1 cellular context compared by ENCODE assay signal in the genomic region with DNA sequence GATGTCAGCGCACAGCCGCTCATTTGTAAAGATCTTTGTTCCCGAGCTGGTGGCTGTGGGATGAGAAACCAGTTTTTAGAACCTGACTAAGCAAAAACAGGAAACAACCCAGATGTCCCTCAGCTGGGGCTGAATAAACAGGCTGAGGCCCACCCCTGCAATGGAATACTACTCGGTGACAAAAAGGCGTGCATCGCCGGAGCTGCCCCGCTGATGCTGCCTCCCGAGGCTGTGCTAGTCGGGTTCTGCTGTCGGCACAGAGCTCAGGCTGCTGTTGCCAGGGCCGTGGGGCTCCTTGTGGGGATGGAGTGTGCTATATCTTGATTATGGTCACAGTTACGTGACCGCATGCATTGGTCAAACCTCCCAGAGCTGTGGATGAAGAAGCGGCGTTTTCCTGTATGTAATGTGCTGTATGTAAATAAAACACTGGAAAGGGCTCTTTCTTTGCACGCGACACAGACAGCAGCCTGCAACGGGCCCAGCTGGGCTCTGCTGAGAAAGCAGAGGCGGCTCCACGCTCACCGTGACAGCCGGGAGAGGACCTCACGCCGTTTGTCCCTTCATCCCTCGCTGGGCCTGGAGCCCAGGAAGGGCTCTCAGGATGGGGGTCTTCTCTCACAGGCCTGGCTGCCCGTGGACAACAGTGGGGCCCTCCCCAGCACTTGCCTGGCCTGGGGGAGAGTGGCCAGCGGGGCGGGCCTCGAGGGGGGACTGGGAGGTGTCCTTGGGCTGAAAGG.
TF ChIP-seq lines count a peak whose summit lies in the region.

No MANE protein-coding gene starts in this region.

TF ChIP-seq in HepG2, 621 proteins besides CTCF, POLR2A, EP300 and RAD21 (continued from another document and continues in another):
- TF ChIP-seq, protein P1, sequence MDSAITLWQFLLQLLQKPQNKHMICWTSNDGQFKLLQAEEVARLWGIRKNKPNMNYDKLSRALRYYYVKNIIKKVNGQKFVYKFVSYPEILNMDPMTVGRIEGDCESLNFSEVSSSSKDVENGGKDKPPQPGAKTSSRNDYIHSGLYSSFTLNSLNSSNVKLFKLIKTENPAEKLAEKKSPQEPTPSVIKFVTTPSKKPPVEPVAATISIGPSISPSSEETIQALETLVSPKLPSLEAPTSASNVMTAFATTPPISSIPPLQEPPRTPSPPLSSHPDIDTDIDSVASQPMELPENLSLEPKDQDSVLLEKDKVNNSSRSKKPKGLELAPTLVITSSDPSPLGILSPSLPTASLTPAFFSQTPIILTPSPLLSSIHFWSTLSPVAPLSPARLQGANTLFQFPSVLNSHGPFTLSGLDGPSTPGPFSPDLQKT (CRISPR knock-in tag; IDR thresholded peaks at IDR 0.05; ENCODE audit: borderline replicate concordance): no peak
- TF ChIP-seq FOSL2 (CRISPR knock-in tag; IDR thresholded peaks at IDR 0.05): peak; percentile 18; the same call in 1 of the 2 replicates
- TF ChIP-seq ZNF367 (CRISPR knock-in tag; IDR thresholded peaks at IDR 0.05; ENCODE audit: borderline replicate concordance): no peak
- TF ChIP-seq, protein P2, sequence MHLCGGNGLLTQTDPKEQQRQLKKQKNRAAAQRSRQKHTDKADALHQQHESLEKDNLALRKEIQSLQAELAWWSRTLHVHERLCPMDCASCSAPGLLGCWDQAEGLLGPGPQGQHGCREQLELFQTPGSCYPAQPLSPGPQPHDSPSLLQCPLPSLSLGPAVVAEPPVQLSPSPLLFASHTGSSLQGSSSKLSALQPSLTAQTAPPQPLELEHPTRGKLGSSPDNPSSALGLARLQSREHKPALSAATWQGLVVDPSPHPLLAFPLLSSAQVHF (CRISPR knock-in tag; IDR thresholded peaks at IDR 0.05): no peak
- no peak for TF ChIP-seq ZNF883 (CRISPR knock-in tag; IDR thresholded peaks at IDR 0.05; ENCODE audit: not compliant biosample characterization)
- no peak for TF ChIP-seq ZNF713 (CRISPR knock-in tag; IDR thresholded peaks at IDR 0.05)
- no peak for TF ChIP-seq ZNF251 (CRISPR knock-in tag; IDR thresholded peaks at IDR 0.05)
- TF ChIP-seq, protein P3, sequence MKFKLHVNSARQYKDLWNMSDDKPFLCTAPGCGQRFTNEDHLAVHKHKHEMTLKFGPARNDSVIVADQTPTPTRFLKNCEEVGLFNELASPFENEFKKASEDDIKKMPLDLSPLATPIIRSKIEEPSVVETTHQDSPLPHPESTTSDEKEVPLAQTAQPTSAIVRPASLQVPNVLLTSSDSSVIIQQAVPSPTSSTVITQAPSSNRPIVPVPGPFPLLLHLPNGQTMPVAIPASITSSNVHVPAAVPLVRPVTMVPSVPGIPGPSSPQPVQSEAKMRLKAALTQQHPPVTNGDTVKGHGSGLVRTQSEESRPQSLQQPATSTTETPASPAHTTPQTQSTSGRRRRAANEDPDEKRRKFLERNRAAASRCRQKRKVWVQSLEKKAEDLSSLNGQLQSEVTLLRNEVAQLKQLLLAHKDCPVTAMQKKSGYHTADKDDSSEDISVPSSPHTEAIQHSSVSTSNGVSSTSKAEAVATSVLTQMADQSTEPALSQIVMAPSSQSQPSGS (CRISPR knock-in tag; IDR thresholded peaks at IDR 0.05): no peak
- TF ChIP-seq ZBTB20 (CRISPR knock-in tag; IDR thresholded peaks at IDR 0.05; ENCODE audit: borderline replicate concordance, low read depth): no peak
- no peak; the same call in 1 of the 2 replicates for TF ChIP-seq HDAC2 (CRISPR knock-in tag; IDR thresholded peaks at IDR 0.05)
- TF ChIP-seq ZNF256 (CRISPR knock-in tag; conservative IDR thresholded peaks at IDR 0.05): no peak
- TF ChIP-seq ZNF747 (CRISPR knock-in tag; IDR thresholded peaks at IDR 0.05; ENCODE audit: borderline replicate concordance): no peak
- TF ChIP-seq NR2F6 (IDR thresholded peaks at IDR 0.05): no peak
- TF ChIP-seq NR2F6 (CRISPR knock-in tag; IDR thresholded peaks at IDR 0.05): peak; percentile 37; the same call in 1 of the 2 replicates
- TF ChIP-seq, protein P4, sequence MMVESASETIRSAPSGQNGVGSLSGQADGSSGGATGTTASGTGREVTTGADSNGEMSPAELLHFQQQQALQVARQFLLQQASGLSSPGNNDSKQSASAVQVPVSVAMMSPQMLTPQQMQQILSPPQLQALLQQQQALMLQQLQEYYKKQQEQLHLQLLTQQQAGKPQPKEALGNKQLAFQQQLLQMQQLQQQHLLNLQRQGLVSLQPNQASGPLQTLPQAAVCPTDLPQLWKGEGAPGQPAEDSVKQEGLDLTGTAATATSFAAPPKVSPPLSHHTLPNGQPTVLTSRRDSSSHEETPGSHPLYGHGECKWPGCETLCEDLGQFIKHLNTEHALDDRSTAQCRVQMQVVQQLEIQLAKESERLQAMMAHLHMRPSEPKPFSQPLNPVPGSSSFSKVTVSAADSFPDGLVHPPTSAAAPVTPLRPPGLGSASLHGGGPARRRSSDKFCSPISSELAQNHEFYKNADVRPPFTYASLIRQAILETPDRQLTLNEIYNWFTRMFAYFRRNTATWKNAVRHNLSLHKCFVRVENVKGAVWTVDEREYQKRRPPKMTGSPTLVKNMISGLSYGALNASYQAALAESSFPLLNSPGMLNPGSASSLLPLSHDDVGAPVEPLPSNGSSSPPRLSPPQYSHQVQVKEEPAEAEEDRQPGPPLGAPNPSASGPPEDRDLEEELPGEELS (CRISPR knock-in tag; IDR thresholded peaks at IDR 0.05): peak; percentile 74
- 0 out of 2 replicates have a peak, but pooled peaks have one; percentile 10 for TF ChIP-seq NFKB2 (CRISPR knock-in tag; IDR thresholded peaks at IDR 0.05; ENCODE audit: borderline replicate concordance)
- TF ChIP-seq MAFG (CRISPR knock-in tag; IDR thresholded peaks at IDR 0.05): peak; percentile 76
- TF ChIP-seq SUZ12 (IDR thresholded peaks at IDR 0.05; ENCODE audit: low read depth, low read length): no peak
- no peak for TF ChIP-seq ATF7 (IDR thresholded peaks at IDR 0.05)
- TF ChIP-seq ATF7 (CRISPR knock-in tag; IDR thresholded peaks at IDR 0.05): no peak
- no peak for TF ChIP-seq HNF4A (CRISPR knock-in tag; IDR thresholded peaks at IDR 0.05)
- no peak for TF ChIP-seq PHF8 (CRISPR knock-in tag; IDR thresholded peaks at IDR 0.05)
- no peak for TF ChIP-seq ZNF121 (CRISPR knock-in tag; IDR thresholded peaks at IDR 0.05)
- TF ChIP-seq, protein P5, sequence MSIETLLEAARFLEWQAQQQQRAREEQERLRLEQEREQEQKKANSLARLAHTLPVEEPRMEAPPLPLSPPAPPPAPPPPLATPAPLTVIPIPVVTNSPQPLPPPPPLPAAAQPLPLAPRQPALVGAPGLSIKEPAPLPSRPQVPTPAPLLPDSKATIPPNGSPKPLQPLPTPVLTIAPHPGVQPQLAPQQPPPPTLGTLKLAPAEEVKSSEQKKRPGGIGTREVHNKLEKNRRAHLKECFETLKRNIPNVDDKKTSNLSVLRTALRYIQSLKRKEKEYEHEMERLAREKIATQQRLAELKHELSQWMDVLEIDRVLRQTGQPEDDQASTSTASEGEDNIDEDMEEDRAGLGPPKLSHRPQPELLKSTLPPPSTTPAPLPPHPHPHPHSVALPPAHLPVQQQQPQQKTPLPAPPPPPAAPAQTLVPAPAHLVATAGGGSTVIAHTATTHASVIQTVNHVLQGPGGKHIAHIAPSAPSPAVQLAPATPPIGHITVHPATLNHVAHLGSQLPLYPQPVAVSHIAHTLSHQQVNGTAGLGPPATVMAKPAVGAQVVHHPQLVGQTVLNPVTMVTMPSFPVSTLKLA (IDR thresholded peaks at IDR 0.05): no peak
- 0 out of 2 replicates have a peak, but pooled peaks have one; percentile 11 for TF ChIP-seq ZKSCAN8 (CRISPR knock-in tag; IDR thresholded peaks at IDR 0.05; ENCODE audit: borderline replicate concordance)
- TF ChIP-seq, protein P6, sequence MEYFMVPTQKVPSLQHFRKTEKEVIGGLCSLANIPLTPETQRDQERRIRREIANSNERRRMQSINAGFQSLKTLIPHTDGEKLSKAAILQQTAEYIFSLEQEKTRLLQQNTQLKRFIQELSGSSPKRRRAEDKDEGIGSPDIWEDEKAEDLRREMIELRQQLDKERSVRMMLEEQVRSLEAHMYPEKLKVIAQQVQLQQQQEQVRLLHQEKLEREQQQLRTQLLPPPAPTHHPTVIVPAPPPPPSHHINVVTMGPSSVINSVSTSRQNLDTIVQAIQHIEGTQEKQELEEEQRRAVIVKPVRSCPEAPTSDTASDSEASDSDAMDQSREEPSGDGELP (IDR thresholded peaks at IDR 0.05; ENCODE audit: borderline replicate concordance, low read depth): peak; percentile 96
- no peak; the same call in 1 of the 2 replicates for TF ChIP-seq ZNF451 (CRISPR knock-in tag; IDR thresholded peaks at IDR 0.05)
- 0 out of 2 replicates have a peak, but pooled peaks have one; percentile 12 for TF ChIP-seq DMAP1 (CRISPR knock-in tag; IDR thresholded peaks at IDR 0.05)
- TF ChIP-seq GTF3A (CRISPR knock-in tag; conservative IDR thresholded peaks at IDR 0.05): no peak
- TF ChIP-seq SP1 (IDR thresholded peaks at IDR 0.05): no peak
- no peak for TF ChIP-seq SP1 (CRISPR knock-in tag; IDR thresholded peaks at IDR 0.05)
- TF ChIP-seq ERF (CRISPR knock-in tag; IDR thresholded peaks at IDR 0.05): no peak
- TF ChIP-seq NCOA5 (CRISPR knock-in tag; IDR thresholded peaks at IDR 0.05): no peak
- 0 out of 2 replicates have a peak, but pooled peaks have one; percentile 9 for TF ChIP-seq HDAC1 (CRISPR knock-in tag; IDR thresholded peaks at IDR 0.05)
- no peak for TF ChIP-seq ZNF431 (CRISPR knock-in tag; IDR thresholded peaks at IDR 0.05; ENCODE audit: borderline replicate concordance, low read depth)
- TF ChIP-seq, protein P7, sequence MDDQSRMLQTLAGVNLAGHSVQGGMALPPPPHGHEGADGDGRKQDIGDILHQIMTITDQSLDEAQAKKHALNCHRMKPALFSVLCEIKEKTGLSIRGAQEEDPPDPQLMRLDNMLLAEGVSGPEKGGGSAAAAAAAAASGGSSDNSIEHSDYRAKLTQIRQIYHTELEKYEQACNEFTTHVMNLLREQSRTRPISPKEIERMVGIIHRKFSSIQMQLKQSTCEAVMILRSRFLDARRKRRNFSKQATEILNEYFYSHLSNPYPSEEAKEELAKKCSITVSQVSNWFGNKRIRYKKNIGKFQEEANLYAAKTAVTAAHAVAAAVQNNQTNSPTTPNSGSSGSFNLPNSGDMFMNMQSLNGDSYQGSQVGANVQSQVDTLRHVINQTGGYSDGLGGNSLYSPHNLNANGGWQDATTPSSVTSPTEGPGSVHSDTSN (CRISPR knock-in tag; IDR thresholded peaks at IDR 0.05; ENCODE audit: borderline replicate concordance): no peak
- no peak for TF ChIP-seq ZNF501 (CRISPR knock-in tag; IDR thresholded peaks at IDR 0.05)
- TF ChIP-seq SNRNP70 (IDR thresholded peaks at IDR 0.05; ENCODE audit: low read depth, low read length): no peak
- no peak for TF ChIP-seq BRCA1 (CRISPR knock-in tag; IDR thresholded peaks at IDR 0.05)
- TF ChIP-seq, protein P8, sequence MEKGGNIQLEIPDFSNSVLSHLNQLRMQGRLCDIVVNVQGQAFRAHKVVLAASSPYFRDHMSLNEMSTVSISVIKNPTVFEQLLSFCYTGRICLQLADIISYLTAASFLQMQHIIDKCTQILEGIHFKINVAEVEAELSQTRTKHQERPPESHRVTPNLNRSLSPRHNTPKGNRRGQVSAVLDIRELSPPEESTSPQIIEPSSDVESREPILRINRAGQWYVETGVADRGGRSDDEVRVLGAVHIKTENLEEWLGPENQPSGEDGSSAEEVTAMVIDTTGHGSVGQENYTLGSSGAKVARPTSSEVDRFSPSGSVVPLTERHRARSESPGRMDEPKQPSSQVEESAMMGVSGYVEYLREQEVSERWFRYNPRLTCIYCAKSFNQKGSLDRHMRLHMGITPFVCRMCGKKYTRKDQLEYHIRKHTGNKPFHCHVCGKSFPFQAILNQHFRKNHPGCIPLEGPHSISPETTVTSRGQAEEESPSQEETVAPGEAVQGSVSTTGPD (CRISPR knock-in tag; IDR thresholded peaks at IDR 0.05): no peak
- TF ChIP-seq NFE2L1 (CRISPR knock-in tag; IDR thresholded peaks at IDR 0.05; ENCODE audit: borderline replicate concordance): no peak
- TF ChIP-seq, protein P9, sequence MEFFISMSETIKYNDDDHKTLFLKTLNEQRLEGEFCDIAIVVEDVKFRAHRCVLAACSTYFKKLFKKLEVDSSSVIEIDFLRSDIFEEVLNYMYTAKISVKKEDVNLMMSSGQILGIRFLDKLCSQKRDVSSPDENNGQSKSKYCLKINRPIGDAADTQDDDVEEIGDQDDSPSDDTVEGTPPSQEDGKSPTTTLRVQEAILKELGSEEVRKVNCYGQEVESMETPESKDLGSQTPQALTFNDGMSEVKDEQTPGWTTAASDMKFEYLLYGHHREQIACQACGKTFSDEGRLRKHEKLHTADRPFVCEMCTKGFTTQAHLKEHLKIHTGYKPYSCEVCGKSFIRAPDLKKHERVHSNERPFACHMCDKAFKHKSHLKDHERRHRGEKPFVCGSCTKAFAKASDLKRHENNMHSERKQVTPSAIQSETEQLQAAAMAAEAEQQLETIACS (CRISPR knock-in tag; IDR thresholded peaks at IDR 0.05): no peak
- TF ChIP-seq, protein P10, sequence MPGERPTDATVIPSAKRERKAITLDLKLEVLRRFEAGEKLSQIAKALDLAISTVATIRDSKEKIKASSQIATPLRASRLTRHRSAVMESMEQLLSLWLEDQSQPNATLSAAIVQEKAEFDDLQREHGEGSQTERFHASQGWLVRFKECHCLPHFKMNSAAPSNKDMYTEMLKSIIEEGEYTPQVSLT (CRISPR knock-in tag; IDR thresholded peaks at IDR 0.05; ENCODE audit: borderline replicate concordance, low read depth): no peak
- TF ChIP-seq HHEX (CRISPR knock-in tag; IDR thresholded peaks at IDR 0.05): no peak
- TF ChIP-seq, protein P11, sequence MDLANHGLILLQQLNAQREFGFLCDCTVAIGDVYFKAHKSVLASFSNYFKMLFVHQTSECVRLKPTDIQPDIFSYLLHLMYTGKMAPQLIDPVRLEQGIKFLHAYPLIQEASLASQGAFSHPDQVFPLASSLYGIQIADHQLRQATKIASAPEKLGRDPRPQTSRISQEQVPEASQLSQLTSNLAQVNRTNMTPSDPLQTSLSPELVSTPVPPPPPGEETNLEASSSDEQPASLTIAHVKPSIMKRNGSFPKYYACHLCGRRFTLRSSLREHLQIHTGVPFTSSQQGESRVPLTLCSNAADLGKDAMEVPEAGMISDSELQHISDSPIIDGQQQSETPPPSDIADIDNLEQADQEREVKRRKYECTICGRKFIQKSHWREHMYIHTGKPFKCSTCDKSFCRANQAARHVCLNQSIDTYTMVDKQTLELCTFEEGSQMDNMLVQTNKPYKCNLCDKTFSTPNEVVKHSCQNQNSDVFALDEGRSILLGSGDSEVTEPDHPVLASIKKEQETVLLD (CRISPR knock-in tag; IDR thresholded peaks at IDR 0.05; ENCODE audit: low read depth): no peak
- no peak for TF ChIP-seq U2AF1 (optimal IDR thresholded peaks at IDR 0.05; ENCODE audit: low read depth, low read length)
- TF ChIP-seq, protein P12, sequence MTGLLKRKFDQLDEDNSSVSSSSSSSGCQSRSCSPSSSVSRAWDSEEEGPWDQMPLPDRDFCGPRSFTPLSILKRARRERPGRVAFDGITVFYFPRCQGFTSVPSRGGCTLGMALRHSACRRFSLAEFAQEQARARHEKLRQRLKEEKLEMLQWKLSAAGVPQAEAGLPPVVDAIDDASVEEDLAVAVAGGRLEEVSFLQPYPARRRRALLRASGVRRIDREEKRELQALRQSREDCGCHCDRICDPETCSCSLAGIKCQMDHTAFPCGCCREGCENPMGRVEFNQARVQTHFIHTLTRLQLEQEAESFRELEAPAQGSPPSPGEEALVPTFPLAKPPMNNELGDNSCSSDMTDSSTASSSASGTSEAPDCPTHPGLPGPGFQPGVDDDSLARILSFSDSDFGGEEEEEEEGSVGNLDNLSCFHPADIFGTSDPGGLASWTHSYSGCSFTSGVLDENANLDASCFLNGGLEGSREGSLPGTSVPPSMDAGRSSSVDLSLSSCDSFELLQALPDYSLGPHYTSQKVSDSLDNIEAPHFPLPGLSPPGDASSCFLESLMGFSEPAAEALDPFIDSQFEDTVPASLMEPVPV (CRISPR knock-in tag; IDR thresholded peaks at IDR 0.05): no peak
- TF ChIP-seq NAIF1 (CRISPR knock-in tag; IDR thresholded peaks at IDR 0.05; ENCODE audit: borderline replicate concordance): no peak
- no peak for TF ChIP-seq SIX4 (CRISPR knock-in tag; IDR thresholded peaks at IDR 0.05)
- peak; percentile 56; the same call in 1 of the 2 replicates for TF ChIP-seq FOXJ3 (CRISPR knock-in tag; IDR thresholded peaks at IDR 0.05; ENCODE audit: borderline replicate concordance)
